Comparison of ENCODE assay signal across 1 cellular context in genomic region chr2:8684885-8685696, GRCh38.
TF ChIP-seq lines count a peak whose summit lies in the region.

No MANE protein-coding gene starts in this region.

TF ChIP-seq in HepG2, 621 proteins besides CTCF, POLR2A, EP300 and RAD21 (continued from another document and continues in another):
- TF ChIP-seq, protein P1, sequence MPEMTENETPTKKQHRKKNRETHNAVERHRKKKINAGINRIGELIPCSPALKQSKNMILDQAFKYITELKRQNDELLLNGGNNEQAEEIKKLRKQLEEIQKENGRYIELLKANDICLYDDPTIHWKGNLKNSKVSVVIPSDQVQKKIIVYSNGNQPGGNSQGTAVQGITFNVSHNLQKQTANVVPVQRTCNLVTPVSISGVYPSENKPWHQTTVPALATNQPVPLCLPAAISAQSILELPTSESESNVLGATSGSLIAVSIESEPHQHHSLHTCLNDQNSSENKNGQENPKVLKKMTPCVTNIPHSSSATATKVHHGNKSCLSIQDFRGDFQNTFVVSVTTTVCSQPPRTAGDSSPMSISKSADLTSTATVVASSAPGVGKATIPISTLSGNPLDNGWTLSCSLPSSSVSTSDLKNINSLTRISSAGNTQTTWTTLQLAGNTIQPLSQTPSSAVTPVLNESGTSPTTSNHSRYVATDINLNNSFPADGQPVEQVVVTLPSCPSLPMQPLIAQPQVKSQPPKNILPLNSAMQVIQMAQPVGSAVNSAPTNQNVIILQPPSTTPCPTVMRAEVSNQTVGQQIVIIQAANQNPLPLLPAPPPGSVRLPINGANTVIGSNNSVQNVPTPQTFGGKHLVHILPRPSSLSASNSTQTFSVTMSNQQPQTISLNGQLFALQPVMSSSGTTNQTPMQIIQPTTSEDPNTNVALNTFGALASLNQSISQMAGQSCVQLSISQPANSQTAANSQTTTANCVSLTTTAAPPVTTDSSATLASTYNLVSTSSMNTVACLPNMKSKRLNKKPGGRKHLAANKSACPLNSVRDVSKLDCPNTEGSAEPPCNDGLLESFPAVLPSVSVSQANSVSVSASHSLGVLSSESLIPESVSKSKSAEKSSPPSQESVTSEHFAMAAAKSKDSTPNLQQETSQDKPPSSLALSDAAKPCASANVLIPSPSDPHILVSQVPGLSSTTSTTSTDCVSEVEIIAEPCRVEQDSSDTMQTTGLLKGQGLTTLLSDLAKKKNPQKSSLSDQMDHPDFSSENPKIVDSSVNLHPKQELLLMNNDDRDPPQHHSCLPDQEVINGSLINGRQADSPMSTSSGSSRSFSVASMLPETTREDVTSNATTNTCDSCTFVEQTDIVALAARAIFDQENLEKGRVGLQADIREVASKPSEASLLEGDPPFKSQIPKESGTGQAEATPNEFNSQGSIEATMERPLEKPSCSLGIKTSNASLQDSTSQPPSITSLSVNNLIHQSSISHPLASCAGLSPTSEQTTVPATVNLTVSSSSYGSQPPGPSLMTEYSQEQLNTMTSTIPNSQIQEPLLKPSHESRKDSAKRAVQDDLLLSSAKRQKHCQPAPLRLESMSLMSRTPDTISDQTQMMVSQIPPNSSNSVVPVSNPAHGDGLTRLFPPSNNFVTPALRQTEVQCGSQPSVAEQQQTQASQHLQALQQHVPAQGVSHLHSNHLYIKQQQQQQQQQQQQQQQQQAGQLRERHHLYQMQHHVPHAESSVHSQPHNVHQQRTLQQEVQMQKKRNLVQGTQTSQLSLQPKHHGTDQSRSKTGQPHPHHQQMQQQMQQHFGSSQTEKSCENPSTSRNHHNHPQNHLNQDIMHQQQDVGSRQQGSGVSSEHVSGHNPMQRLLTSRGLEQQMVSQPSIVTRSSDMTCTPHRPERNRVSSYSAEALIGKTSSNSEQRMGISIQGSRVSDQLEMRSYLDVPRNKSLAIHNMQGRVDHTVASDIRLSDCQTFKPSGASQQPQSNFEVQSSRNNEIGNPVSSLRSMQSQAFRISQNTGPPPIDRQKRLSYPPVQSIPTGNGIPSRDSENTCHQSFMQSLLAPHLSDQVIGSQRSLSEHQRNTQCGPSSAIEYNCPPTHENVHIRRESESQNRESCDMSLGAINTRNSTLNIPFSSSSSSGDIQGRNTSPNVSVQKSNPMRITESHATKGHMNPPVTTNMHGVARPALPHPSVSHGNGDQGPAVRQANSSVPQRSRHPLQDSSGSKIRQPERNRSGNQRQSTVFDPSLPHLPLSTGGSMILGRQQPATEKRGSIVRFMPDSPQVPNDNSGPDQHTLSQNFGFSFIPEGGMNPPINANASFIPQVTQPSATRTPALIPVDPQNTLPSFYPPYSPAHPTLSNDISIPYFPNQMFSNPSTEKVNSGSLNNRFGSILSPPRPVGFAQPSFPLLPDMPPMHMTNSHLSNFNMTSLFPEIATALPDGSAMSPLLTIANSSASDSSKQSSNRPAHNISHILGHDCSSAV (CRISPR knock-in tag; IDR thresholded peaks at IDR 0.05; ENCODE audit: borderline replicate concordance) = no peak
- TF ChIP-seq, protein P2, sequence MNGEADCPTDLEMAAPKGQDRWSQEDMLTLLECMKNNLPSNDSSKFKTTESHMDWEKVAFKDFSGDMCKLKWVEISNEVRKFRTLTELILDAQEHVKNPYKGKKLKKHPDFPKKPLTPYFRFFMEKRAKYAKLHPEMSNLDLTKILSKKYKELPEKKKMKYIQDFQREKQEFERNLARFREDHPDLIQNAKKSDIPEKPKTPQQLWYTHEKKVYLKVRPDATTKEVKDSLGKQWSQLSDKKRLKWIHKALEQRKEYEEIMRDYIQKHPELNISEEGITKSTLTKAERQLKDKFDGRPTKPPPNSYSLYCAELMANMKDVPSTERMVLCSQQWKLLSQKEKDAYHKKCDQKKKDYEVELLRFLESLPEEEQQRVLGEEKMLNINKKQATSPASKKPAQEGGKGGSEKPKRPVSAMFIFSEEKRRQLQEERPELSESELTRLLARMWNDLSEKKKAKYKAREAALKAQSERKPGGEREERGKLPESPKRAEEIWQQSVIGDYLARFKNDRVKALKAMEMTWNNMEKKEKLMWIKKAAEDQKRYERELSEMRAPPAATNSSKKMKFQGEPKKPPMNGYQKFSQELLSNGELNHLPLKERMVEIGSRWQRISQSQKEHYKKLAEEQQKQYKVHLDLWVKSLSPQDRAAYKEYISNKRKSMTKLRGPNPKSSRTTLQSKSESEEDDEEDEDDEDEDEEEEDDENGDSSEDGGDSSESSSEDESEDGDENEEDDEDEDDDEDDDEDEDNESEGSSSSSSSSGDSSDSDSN (CRISPR knock-in tag; IDR thresholded peaks at IDR 0.05) = peak; percentile 80
- TF ChIP-seq DR1 (CRISPR knock-in tag; IDR thresholded peaks at IDR 0.05) (peak; percentile 26; the same call in 1 of the 2 replicates), SNAI1 (CRISPR knock-in tag; IDR thresholded peaks at IDR 0.05; ENCODE audit: borderline replicate concordance) (no peak), ZNF331 (CRISPR knock-in tag; IDR thresholded peaks at IDR 0.05) (peak; percentile 54; the same call in 1 of the 2 replicates), SRSF1 (optimal IDR thresholded peaks at IDR 0.05; ENCODE audit: low read depth, low read length) (peak; percentile 79), ZNF543 (CRISPR knock-in tag; IDR thresholded peaks at IDR 0.05) (peak; percentile 63), TGIF2 (CRISPR knock-in tag; IDR thresholded peaks at IDR 0.05) (peak; percentile 49), HOXA5 (CRISPR knock-in tag; IDR thresholded peaks at IDR 0.05) (peak; percentile 59), ZNF563 (CRISPR knock-in tag; IDR thresholded peaks at IDR 0.05) (peak; percentile 88), THAP9 (CRISPR knock-in tag; IDR thresholded peaks at IDR 0.05; ENCODE audit: borderline replicate concordance) (peak; percentile 77; the same call in 1 of the 2 replicates), TMF1 (CRISPR knock-in tag; IDR thresholded peaks at IDR 0.05; ENCODE audit: low read depth) (0 out of 2 replicates have a peak, but pooled peaks have one; percentile 88), ATAD3A (CRISPR knock-in tag; IDR thresholded peaks at IDR 0.05) (no peak), ZNF143 (CRISPR knock-in tag; IDR thresholded peaks at IDR 0.05) (peak; percentile 64), ZNF382 (CRISPR knock-in tag; IDR thresholded peaks at IDR 0.05; ENCODE audit: borderline replicate concordance) (no peak), HNRNPK (IDR thresholded peaks at IDR 0.05; ENCODE audit: low read depth, low read length, poor library complexity, severe bottlenecking) (peak; percentile 75), ZNF274 (CRISPR knock-in tag; IDR thresholded peaks at IDR 0.05) (peak; percentile 87; the same call in 1 of the 2 replicates), CEBPG (CRISPR knock-in tag; IDR thresholded peaks at IDR 0.05) (no peak), ZNF552 (CRISPR knock-in tag; IDR thresholded peaks at IDR 0.05; ENCODE audit: borderline replicate concordance) (0 out of 2 replicates have a peak, but pooled peaks have one; percentile 5), ISL2 (CRISPR knock-in tag; IDR thresholded peaks at IDR 0.05) (peak; percentile 53; the same call in 1 of the 2 replicates), ZNF24 (IDR thresholded peaks at IDR 0.05) (no peak), TBX3 (IDR thresholded peaks at IDR 0.05; ENCODE audit: borderline replicate concordance) (0 out of 2 replicates have a peak, but pooled peaks have one; percentile 14), CBFB (CRISPR knock-in tag; IDR thresholded peaks at IDR 0.05) (0 out of 2 replicates have a peak, but pooled peaks have one; percentile 52), ZNF3 (CRISPR knock-in tag; IDR thresholded peaks at IDR 0.05) (no peak), ZNF615 (CRISPR knock-in tag; IDR thresholded peaks at IDR 0.05; ENCODE audit: borderline replicate concordance) (peak; percentile 50; the same call in 1 of the 2 replicates), ZNF75D (CRISPR knock-in tag; IDR thresholded peaks at IDR 0.05; ENCODE audit: borderline replicate concordance) (0 out of 2 replicates have a peak, but pooled peaks have one; percentile 44), AGO2 (optimal IDR thresholded peaks at IDR 0.05; ENCODE audit: low read depth, low read length) (peak; percentile 100), KMT2B (CRISPR knock-in tag; IDR thresholded peaks at IDR 0.05) (no peak; the same call in 1 of the 2 replicates), NFKBIZ (CRISPR knock-in tag; IDR thresholded peaks at IDR 0.05) (no peak; the same call in 1 of the 2 replicates)
- TF ChIP-seq, protein P3, sequence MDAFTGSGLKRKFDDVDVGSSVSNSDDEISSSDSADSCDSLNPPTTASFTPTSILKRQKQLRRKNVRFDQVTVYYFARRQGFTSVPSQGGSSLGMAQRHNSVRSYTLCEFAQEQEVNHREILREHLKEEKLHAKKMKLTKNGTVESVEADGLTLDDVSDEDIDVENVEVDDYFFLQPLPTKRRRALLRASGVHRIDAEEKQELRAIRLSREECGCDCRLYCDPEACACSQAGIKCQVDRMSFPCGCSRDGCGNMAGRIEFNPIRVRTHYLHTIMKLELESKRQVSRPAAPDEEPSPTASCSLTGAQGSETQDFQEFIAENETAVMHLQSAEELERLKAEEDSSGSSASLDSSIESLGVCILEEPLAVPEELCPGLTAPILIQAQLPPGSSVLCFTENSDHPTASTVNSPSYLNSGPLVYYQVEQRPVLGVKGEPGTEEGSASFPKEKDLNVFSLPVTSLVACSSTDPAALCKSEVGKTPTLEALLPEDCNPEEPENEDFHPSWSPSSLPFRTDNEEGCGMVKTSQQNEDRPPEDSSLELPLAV (CRISPR knock-in tag; conservative IDR thresholded peaks at IDR 0.05; ENCODE audit: low read depth) = peak; percentile 59; the same call in 1 of the 2 replicates
- TF ChIP-seq, protein P4, sequence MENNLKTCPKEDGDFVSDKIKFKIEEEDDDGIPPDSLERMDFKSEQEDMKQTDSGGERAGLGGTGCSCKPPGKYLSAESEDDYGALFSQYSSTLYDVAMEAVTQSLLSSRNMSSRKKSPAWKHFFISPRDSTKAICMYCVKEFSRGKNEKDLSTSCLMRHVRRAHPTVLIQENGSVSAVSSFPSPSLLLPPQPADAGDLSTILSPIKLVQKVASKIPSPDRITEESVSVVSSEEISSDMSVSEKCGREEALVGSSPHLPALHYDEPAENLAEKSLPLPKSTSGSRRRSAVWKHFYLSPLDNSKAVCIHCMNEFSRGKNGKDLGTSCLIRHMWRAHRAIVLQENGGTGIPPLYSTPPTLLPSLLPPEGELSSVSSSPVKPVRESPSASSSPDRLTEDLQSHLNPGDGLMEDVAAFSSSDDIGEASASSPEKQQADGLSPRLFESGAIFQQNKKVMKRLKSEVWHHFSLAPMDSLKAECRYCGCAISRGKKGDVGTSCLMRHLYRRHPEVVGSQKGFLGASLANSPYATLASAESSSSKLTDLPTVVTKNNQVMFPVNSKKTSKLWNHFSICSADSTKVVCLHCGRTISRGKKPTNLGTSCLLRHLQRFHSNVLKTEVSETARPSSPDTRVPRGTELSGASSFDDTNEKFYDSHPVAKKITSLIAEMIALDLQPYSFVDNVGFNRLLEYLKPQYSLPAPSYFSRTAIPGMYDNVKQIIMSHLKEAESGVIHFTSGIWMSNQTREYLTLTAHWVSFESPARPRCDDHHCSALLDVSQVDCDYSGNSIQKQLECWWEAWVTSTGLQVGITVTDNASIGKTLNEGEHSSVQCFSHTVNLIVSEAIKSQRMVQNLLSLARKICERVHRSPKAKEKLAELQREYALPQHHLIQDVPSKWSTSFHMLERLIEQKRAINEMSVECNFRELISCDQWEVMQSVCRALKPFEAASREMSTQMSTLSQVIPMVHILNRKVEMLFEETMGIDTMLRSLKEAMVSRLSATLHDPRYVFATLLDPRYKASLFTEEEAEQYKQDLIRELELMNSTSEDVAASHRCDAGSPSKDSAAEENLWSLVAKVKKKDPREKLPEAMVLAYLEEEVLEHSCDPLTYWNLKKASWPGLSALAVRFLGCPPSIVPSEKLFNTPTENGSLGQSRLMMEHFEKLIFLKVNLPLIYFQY (CRISPR knock-in tag; IDR thresholded peaks at IDR 0.05; ENCODE audit: borderline replicate concordance) = peak; percentile 54; the same call in 1 of the 2 replicates
- TF ChIP-seq, protein P5, sequence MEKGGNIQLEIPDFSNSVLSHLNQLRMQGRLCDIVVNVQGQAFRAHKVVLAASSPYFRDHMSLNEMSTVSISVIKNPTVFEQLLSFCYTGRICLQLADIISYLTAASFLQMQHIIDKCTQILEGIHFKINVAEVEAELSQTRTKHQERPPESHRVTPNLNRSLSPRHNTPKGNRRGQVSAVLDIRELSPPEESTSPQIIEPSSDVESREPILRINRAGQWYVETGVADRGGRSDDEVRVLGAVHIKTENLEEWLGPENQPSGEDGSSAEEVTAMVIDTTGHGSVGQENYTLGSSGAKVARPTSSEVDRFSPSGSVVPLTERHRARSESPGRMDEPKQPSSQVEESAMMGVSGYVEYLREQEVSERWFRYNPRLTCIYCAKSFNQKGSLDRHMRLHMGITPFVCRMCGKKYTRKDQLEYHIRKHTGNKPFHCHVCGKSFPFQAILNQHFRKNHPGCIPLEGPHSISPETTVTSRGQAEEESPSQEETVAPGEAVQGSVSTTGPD (CRISPR knock-in tag; IDR thresholded peaks at IDR 0.05) = no peak
- TF ChIP-seq, protein P6, sequence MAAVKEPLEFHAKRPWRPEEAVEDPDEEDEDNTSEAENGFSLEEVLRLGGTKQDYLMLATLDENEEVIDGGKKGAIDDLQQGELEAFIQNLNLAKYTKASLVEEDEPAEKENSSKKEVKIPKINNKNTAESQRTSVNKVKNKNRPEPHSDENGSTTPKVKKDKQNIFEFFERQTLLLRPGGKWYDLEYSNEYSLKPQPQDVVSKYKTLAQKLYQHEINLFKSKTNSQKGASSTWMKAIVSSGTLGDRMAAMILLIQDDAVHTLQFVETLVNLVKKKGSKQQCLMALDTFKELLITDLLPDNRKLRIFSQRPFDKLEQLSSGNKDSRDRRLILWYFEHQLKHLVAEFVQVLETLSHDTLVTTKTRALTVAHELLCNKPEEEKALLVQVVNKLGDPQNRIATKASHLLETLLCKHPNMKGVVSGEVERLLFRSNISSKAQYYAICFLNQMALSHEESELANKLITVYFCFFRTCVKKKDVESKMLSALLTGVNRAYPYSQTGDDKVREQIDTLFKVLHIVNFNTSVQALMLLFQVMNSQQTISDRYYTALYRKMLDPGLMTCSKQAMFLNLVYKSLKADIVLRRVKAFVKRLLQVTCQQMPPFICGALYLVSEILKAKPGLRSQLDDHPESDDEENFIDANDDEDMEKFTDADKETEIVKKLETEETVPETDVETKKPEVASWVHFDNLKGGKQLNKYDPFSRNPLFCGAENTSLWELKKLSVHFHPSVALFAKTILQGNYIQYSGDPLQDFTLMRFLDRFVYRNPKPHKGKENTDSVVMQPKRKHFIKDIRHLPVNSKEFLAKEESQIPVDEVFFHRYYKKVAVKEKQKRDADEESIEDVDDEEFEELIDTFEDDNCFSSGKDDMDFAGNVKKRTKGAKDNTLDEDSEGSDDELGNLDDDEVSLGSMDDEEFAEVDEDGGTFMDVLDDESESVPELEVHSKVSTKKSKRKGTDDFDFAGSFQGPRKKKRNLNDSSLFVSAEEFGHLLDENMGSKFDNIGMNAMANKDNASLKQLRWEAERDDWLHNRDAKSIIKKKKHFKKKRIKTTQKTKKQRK (IDR thresholded peaks at IDR 0.05; ENCODE audit: low read length) = no peak
